Comparison of ENCODE assay signal across 1 cellular context in the genomic region with DNA sequence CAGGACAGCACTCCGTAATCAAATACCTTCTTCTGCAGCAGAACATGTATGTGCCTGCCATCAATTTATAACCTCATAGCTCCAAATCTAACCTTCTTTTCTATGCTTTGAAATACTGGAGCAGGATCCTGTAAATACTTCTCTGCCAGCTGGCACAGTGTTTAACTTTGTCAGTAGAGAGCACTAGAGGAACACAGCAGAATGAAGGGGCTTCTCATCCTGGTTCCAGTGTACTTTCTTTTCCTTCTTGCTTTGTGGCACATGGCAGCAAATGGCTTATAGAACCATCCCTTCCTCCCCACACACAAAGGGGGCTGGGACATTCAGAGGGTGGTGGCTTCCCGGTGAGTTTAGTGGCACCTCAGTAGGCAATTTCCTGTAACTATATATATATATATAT.
TF ChIP-seq lines count a peak whose summit lies in the region.

No MANE protein-coding gene starts in this region.

TF ChIP-seq in Ishikawa, 13 proteins besides CTCF, POLR2A, EP300 and RAD21 (continued from another document):
- TF ChIP-seq, protein P1, sequence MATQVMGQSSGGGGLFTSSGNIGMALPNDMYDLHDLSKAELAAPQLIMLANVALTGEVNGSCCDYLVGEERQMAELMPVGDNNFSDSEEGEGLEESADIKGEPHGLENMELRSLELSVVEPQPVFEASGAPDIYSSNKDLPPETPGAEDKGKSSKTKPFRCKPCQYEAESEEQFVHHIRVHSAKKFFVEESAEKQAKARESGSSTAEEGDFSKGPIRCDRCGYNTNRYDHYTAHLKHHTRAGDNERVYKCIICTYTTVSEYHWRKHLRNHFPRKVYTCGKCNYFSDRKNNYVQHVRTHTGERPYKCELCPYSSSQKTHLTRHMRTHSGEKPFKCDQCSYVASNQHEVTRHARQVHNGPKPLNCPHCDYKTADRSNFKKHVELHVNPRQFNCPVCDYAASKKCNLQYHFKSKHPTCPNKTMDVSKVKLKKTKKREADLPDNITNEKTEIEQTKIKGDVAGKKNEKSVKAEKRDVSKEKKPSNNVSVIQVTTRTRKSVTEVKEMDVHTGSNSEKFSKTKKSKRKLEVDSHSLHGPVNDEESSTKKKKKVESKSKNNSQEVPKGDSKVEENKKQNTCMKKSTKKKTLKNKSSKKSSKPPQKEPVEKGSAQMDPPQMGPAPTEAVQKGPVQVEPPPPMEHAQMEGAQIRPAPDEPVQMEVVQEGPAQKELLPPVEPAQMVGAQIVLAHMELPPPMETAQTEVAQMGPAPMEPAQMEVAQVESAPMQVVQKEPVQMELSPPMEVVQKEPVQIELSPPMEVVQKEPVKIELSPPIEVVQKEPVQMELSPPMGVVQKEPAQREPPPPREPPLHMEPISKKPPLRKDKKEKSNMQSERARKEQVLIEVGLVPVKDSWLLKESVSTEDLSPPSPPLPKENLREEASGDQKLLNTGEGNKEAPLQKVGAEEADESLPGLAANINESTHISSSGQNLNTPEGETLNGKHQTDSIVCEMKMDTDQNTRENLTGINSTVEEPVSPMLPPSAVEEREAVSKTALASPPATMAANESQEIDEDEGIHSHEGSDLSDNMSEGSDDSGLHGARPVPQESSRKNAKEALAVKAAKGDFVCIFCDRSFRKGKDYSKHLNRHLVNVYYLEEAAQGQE (IDR thresholded peaks at IDR 0.05; ENCODE audit: low read depth), result no peak
